1 cellular context compared by ENCODE assay signal in genomic region chr7:107592361-107593024, GRCh38.
TF ChIP-seq lines count a peak whose summit lies in the region.

No MANE protein-coding gene starts in this region.

TF ChIP-seq in IMR-90, 13 proteins besides CTCF, POLR2A, EP300 and RAD21:
- TF ChIP-seq RFX5 (IDR thresholded peaks at IDR 0.05; ENCODE audit: low read depth, low read length) = no peak
- no peak for TF ChIP-seq BHLHE40 (IDR thresholded peaks at IDR 0.05; ENCODE audit: low read depth, low read length)
- no peak for TF ChIP-seq MAFK (IDR thresholded peaks at IDR 0.05; ENCODE audit: low read depth, low read length)
- no peak for TF ChIP-seq MAZ (IDR thresholded peaks at IDR 0.05; ENCODE audit: borderline replicate concordance, low read depth, low read length)
- TF ChIP-seq, protein P1, sequence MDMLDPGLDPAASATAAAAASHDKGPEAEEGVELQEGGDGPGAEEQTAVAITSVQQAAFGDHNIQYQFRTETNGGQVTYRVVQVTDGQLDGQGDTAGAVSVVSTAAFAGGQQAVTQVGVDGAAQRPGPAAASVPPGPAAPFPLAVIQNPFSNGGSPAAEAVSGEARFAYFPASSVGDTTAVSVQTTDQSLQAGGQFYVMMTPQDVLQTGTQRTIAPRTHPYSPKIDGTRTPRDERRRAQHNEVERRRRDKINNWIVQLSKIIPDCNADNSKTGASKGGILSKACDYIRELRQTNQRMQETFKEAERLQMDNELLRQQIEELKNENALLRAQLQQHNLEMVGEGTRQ (IDR thresholded peaks at IDR 0.05; ENCODE audit: low read depth, low read length) = no peak
- TF ChIP-seq MXI1 (IDR thresholded peaks at IDR 0.05; ENCODE audit: borderline replicate concordance, low read depth, low read length) = no peak
- no peak for TF ChIP-seq CHD1 (IDR thresholded peaks at IDR 0.05; ENCODE audit: low read depth, low read length)
- TF ChIP-seq, protein P2, sequence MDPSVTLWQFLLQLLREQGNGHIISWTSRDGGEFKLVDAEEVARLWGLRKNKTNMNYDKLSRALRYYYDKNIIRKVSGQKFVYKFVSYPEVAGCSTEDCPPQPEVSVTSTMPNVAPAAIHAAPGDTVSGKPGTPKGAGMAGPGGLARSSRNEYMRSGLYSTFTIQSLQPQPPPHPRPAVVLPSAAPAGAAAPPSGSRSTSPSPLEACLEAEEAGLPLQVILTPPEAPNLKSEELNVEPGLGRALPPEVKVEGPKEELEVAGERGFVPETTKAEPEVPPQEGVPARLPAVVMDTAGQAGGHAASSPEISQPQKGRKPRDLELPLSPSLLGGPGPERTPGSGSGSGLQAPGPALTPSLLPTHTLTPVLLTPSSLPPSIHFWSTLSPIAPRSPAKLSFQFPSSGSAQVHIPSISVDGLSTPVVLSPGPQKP (IDR thresholded peaks at IDR 0.05; ENCODE audit: borderline replicate concordance, low read depth, low read length) = no peak
- TF ChIP-seq CEBPB (IDR thresholded peaks at IDR 0.05; ENCODE audit: low read depth, low read length) = no peak
